In genomic region chrX:134548257-134548732, GRCh38 we compare ENCODE assay signal across 8 cellular contexts.
DNase-seq lines count a peak whose midpoint lies in the region; TF ChIP-seq lines count a peak whose summit lies in the region.

No MANE protein-coding gene starts in this region.

- H3K9me3 ChIP-seq in neutrophil: no peaks in the 10 kb centered on the region

- TF ChIP-seq CTCF in coronary artery (IDR thresholded peaks at IDR 0.05): no peak
- no peak for TF ChIP-seq CTCF in neutrophil (IDR thresholded peaks at IDR 0.05)

- H3K4me1 ChIP-seq in neutrophil (ENCODE audit: control insufficient read depth in 1 of 2, insufficient read depth in 1 of 2, low read depth in 1 of 2, low read length in 1 of 2): peaks cover 17 to 24% of the 10 kb centered on the region in 2 experiments

- no peaks in the 10 kb centered on the region for H3K27me3 ChIP-seq in neutrophil

- H3K27ac ChIP-seq in coronary artery (no peak overlapping the region), neutrophil (peak overlapping the region; percentile 83)

- DNase-seq in NCI-H2107 treated with DMSO at 0.1 percent for 48 hours (lab: John Stamatoyannopoulos, UW; ENCODE audit: unreplicated experiment) (peak; percentile 19), NCI-H2107 (lab: John Stamatoyannopoulos, UW) (no peak), NCI-H1105 treated with DMSO at 0.1 percent for 48 hours (lab: John Stamatoyannopoulos, UW) (peak; percentile 11), coronary artery (ENCODE audit: low spot score) (no peak), COLO668 (lab: John Stamatoyannopoulos, UW; ENCODE audit: unreplicated experiment) (no peak), HCEC 1CT (no peak)
- DNase-seq in stimulated activated CD8-positive, alpha-beta memory T cell treated with anti-CD3 and anti-CD28 coated beads, Interleukin-4, amount 100 ng/mL, for 48 hours: no peak

- H3K4me3 ChIP-seq in coronary artery: peak overlapping the region; percentile 67
- H3K4me3 ChIP-seq in neutrophil (ENCODE audit: low read depth in 1 of 2, low read length in 1 of 2): peak overlapping the region; percentile 67 to 71

- no peaks in the 10 kb centered on the region for H3K36me3 ChIP-seq in neutrophil

Comparison
In these comparisons a context has a peak if more than half of its experiments do, and no peak if none do; other contexts are left out.
1. DNase-seq: peak in NCI-H2107 treated with DMSO at 0.1 percent for 48 hours (single experiment) and NCI-H1105 treated with DMSO at 0.1 percent for 48 hours (single experiment); none in NCI-H2107 (single experiment), coronary artery (single experiment), stimulated activated CD8-positive, alpha-beta memory T cell treated with anti-CD3 and anti-CD28 coated beads, Interleukin-4, amount 100 ng/mL, for 48 hours (single experiment), COLO668 (single experiment) and HCEC 1CT (single experiment).